In the genomic region with DNA sequence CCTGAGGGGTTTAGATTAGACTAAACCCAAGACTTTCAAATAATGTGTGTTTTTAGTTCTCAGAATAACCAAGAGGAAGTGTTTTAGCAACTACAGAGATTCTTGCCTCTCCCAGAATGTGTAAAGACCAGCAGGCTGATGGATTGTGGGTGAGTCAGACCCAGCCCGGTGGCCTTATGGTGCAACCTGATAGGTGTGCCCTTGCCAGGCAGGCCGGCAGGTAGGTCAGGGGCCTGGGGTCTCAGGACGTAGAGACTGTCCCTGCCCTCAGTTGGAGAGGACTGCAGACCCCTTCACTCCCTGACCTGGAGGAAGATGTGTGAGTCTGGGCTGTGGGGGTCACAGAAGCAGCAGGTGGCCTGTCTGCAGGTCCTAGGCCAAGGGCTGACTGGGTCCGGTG, we compare ENCODE assay signal across 17 cellular contexts. TPM values are rescaled to one million over a fixed set of nuclear protein-coding genes. Genes with fewer than 3 reads are reported as not detected.
DNase-seq lines count a peak whose midpoint lies in the region; ATAC-seq and TF ChIP-seq lines count a peak whose summit lies in the region.
"Had no signal": no experiment of that assay in that cellular context is flagged by ENCODE, and none has a peak within 500 bp of the region (broad histone marks: within the 10 kb centered on the region; RNA-seq: fewer than 3 reads in every experiment).

No MANE protein-coding gene starts in this region.

- peaks cover 4% of the 10 kb centered on the region for H3K9me3 Mint-ChIP-seq in natural killer cell treated with Interleukin-12 subunit alpha and Interleukin-12 subunit beta and Interleukin-15 and Interleukin-18, amount 100 ng/mL, for 72 hours
- peaks cover 2 to 3% of the 10 kb centered on the region in 2 donors for H3K9me3 Mint-ChIP-seq in natural killer cell

- H3K27me3 ChIP-seq in lower lobe of right lung (ENCODE audit: low read depth): peaks cover 61% of the 10 kb centered on the region

- no peak overlapping the region for H3K4me3 ChIP-seq in lower lobe of right lung

- no peaks in the 10 kb centered on the region for H3K9me3 ChIP-seq in lower lobe of right lung

- H3K27ac ChIP-seq in lower lobe of right lung: no peak overlapping the region
- H3K27ac ChIP-seq: KMS-11 had no signal

- peak; percentile 55 for DNase-seq in natural killer cell treated with Interleukin-12 subunit alpha and Interleukin-12 subunit beta and Interleukin-15 and Interleukin-18, amount 100 ng/mL, for 72 hours (ENCODE audit: low spot score)
- no peak for DNase-seq in natural killer cell
- DNase-seq in OCI-M1 (lab: John Stamatoyannopoulos, UW): peak; percentile 36
- DNase-seq in lower lobe of right lung: peak; percentile 24
- DNase-seq in Kasumi-1 (lab: John Stamatoyannopoulos, UW): no peak
- DNase-seq in cerebellum (ENCODE audit: low spot score): no peak
- DNase-seq in GM19238 (ENCODE audit: insufficient read length, low spot score): no peak
- DNase-seq: AML-193; CD4-positive, CD25-positive, alpha-beta regulatory T cell; DMS153; GDM1; H9; NCI-H1105; NCI-H2081; NCI-H446 treated with DMSO at 0.1 percent for 48 hours; NK-92 treated with Interleukin-12 subunit alpha and Interleukin-12 subunit beta, amount 100 ng/mL, for 24 hours had no signal

- intact Hi-C loops in natural killer cell (cut with micrococcal nuclease): no loop called here
- intact Hi-C loops in lower lobe of right lung (cut with DNase I): no loop called here

- no peak overlapping the region for H3K27ac Mint-ChIP-seq in natural killer cell treated with Interleukin-12 subunit alpha and Interleukin-12 subunit beta and Interleukin-15 and Interleukin-18, amount 100 ng/mL, for 72 hours
- H3K27ac Mint-ChIP-seq in natural killer cell: peak overlapping the region in 1 of 2 donors; percentile 5
- H3K27ac Mint-ChIP-seq: CD4-positive, CD25-positive, alpha-beta regulatory T cell; H9 had no signal

- no peaks in the 10 kb centered on the region for H3K4me1 ChIP-seq in lower lobe of right lung

- peaks cover 0 to 10% of the 10 kb centered on the region in 2 donors for H3K4me1 Mint-ChIP-seq in natural killer cell treated with Interleukin-12 subunit alpha and Interleukin-12 subunit beta and Interleukin-15 and Interleukin-18, amount 100 ng/mL, for 72 hours (ENCODE audit: low read depth in 2 of 2)
- peaks cover 0 to 4% of the 10 kb centered on the region in 2 donors for H3K4me1 Mint-ChIP-seq in natural killer cell
- H3K4me1 Mint-ChIP-seq: CD4-positive, CD25-positive, alpha-beta regulatory T cell had no signal

- ATAC-seq in natural killer cell treated with Interleukin-12 subunit alpha and Interleukin-12 subunit beta and Interleukin-15 and Interleukin-18, amount 100 ng/mL, for 72 hours: no peak
- ATAC-seq in natural killer cell (no peak), lower lobe of right lung (no peak)

- H3K27me3 Mint-ChIP-seq in natural killer cell treated with Interleukin-12 subunit alpha and Interleukin-12 subunit beta and Interleukin-15 and Interleukin-18, amount 100 ng/mL, for 72 hours: peaks cover 0 to 7% of the 10 kb centered on the region in 2 donors
- peaks cover 3 to 8% of the 10 kb centered on the region in 2 donors for H3K27me3 Mint-ChIP-seq in natural killer cell (ENCODE audit: low read depth in 2 of 2)
- H3K27me3 Mint-ChIP-seq: CD4-positive, CD25-positive, alpha-beta regulatory T cell had no signal

- no peaks in the 10 kb centered on the region for H3K36me3 Mint-ChIP-seq in natural killer cell treated with Interleukin-12 subunit alpha and Interleukin-12 subunit beta and Interleukin-15 and Interleukin-18, amount 100 ng/mL, for 72 hours
- no peaks in the 10 kb centered on the region for H3K36me3 Mint-ChIP-seq in natural killer cell
- H3K36me3 Mint-ChIP-seq: CD4-positive, CD25-positive, alpha-beta regulatory T cell had no signal

- H3K36me3 ChIP-seq in lower lobe of right lung: no peaks in the 10 kb centered on the region

- no peak overlapping the region for H3K4me3 Mint-ChIP-seq in natural killer cell treated with Interleukin-12 subunit alpha and Interleukin-12 subunit beta and Interleukin-15 and Interleukin-18, amount 100 ng/mL, for 72 hours
- no peak overlapping the region for H3K4me3 Mint-ChIP-seq in natural killer cell
- H3K4me3 Mint-ChIP-seq: CD4-positive, CD25-positive, alpha-beta regulatory T cell; H9 had no signal

- no peak for TF ChIP-seq CTCF in natural killer cell (IDR thresholded peaks at IDR 0.05)
- no peak for TF ChIP-seq CTCF in lower lobe of right lung (IDR thresholded peaks at IDR 0.05)

RNA-seq across cellular contexts. Expression of a gene that starts 47.2 kb away (rescaled TPM):
- 100 to 1,000 TPM in 1 of 2 donors, 10 to 100 TPM in 1; 52.3 to 125 TPM for total RNA-seq in natural killer cell treated with Interleukin-12 subunit alpha and Interleukin-12 subunit beta and Interleukin-15 and Interleukin-18, amount 100 ng/mL, for 72 hours
- total RNA-seq in natural killer cell (10 to 100 TPM; 45.0 to 71.4 (median 51.6) TPM), lower lobe of right lung (31.7 TPM), cerebellum (16.6 TPM)

Comparison
In these comparisons a context has a peak if more than half of its experiments do, and no peak if none do; other contexts are left out.
1. DNase-seq: peak in natural killer cell treated with Interleukin-12 subunit alpha and Interleukin-12 subunit beta and Interleukin-15 and Interleukin-18, amount 100 ng/mL, for 72 hours (single experiment), OCI-M1 (single experiment) and lower lobe of right lung (single experiment); none in natural killer cell (single experiment), Kasumi-1 (0 of 2), cerebellum (single experiment) and GM19238 (single experiment).